ENCODE assay signal across 1 cellular context in the genomic region with DNA sequence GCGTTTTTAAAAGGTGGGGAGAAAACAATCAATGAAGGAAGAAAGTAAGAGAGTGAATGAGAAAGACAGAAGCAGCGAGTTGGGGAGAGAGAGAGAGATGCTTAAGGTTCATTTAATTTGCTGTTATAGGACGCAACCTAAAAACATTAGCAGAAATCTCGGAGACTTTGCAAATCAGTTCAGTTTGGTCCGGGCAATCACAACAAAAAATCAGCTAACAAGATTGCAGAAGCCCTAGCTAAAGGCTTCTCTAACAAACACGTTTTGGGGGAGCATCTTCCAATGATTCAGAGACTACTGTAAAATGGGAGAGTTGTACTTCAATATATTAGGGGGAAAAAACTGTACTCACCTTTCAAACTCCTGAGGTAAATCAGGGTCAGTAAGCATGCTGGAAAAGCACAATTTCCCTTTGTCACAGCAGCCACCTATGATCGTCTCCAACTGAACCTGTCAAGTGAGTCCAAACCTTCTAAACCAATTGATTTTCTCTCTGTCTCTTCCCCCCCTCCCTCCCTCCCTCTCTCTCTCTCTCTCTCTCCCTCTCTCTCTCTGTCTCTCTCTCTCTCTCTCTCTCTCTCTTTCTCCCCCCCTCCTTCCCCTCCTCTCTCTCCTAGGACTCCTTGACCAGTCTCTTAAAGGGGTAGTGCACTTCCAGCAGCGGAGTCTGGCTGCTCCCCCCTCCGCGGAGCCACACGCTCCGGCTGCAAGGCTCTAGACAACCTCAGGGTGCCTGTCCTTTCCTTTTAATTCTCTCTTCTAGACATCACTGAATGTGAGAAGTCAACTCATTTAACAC.
TF ChIP-seq lines count a peak whose summit lies in the region.

A gene (minus strand): TSS at position 459 of the 799 bp plus-strand sequence. CDS start 69 bp downstream, at position 390.

TF ChIP-seq in K562, 482 proteins besides CTCF, POLR2A, EP300 and RAD21:
- no peak for TF ChIP-seq ZC3H8 (IDR thresholded peaks at IDR 0.05)
- no peak for TF ChIP-seq TSC22D4 (tag; IDR thresholded peaks at IDR 0.05)
- TF ChIP-seq TAF9B (IDR thresholded peaks at IDR 0.05; ENCODE audit: partially characterized antibody) = no peak
- peak in 1 of 2 experiments; percentile 73; a peak in 2 of 4 replicates for TF ChIP-seq HDAC1 (IDR thresholded peaks at IDR 0.05)
- TF ChIP-seq CHD4 (IDR thresholded peaks at IDR 0.05; ENCODE audit: insufficient read depth, insufficient replicate concordance, low read depth, low read length, poor library complexity, severe bottlenecking) = no peak
- no peak for TF ChIP-seq ZNF316 (IDR thresholded peaks at IDR 0.05)
- TF ChIP-seq, protein P1, sequence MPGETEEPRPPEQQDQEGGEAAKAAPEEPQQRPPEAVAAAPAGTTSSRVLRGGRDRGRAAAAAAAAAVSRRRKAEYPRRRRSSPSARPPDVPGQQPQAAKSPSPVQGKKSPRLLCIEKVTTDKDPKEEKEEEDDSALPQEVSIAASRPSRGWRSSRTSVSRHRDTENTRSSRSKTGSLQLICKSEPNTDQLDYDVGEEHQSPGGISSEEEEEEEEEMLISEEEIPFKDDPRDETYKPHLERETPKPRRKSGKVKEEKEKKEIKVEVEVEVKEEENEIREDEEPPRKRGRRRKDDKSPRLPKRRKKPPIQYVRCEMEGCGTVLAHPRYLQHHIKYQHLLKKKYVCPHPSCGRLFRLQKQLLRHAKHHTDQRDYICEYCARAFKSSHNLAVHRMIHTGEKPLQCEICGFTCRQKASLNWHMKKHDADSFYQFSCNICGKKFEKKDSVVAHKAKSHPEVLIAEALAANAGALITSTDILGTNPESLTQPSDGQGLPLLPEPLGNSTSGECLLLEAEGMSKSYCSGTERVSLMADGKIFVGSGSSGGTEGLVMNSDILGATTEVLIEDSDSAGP (CRISPR knock-in tag; IDR thresholded peaks at IDR 0.05) = peak; percentile 94
- no peak for TF ChIP-seq ZNF431 (CRISPR knock-in tag; IDR thresholded peaks at IDR 0.05)
- TF ChIP-seq PCBP1 (IDR thresholded peaks at IDR 0.05; ENCODE audit: low read depth, low read length, poor library complexity, severe bottlenecking) = peak; percentile 63
- no peak for TF ChIP-seq SPI1 (IDR thresholded peaks at IDR 0.05; ENCODE audit: borderline replicate concordance, low read depth, low read length)
- TF ChIP-seq, protein P2, sequence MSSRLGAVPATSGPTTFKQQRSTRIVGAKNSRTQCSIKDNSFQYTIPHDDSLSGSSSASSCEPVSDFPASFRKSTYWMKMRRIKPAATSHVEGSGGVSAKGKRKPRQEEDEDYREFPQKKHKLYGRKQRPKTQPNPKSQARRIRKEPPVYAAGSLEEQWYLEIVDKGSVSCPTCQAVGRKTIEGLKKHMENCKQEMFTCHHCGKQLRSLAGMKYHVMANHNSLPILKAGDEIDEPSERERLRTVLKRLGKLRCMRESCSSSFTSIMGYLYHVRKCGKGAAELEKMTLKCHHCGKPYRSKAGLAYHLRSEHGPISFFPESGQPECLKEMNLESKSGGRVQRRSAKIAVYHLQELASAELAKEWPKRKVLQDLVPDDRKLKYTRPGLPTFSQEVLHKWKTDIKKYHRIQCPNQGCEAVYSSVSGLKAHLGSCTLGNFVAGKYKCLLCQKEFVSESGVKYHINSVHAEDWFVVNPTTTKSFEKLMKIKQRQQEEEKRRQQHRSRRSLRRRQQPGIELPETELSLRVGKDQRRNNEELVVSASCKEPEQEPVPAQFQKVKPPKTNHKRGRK (tag; IDR thresholded peaks at IDR 0.05) = peak; percentile 33; the same call in 1 of the 2 replicates
- peak; percentile 5 for TF ChIP-seq ZFP36 (IDR thresholded peaks at IDR 0.05; ENCODE audit: low read depth, low read length, partially characterized antibody)
- no peak for TF ChIP-seq RBM14 (IDR thresholded peaks at IDR 0.05; ENCODE audit: borderline replicate concordance, insufficient read depth, low read depth, low read length)
- TF ChIP-seq ZNF764 (CRISPR knock-in tag; IDR thresholded peaks at IDR 0.05; ENCODE audit: low read depth) = no peak
- TF ChIP-seq, protein P3, sequence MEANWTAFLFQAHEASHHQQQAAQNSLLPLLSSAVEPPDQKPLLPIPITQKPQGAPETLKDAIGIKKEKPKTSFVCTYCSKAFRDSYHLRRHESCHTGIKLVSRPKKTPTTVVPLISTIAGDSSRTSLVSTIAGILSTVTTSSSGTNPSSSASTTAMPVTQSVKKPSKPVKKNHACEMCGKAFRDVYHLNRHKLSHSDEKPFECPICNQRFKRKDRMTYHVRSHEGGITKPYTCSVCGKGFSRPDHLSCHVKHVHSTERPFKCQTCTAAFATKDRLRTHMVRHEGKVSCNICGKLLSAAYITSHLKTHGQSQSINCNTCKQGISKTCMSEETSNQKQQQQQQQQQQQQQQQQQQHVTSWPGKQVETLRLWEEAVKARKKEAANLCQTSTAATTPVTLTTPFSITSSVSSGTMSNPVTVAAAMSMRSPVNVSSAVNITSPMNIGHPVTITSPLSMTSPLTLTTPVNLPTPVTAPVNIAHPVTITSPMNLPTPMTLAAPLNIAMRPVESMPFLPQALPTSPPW (CRISPR knock-in tag; IDR thresholded peaks at IDR 0.05) = peak; percentile 90
- TF ChIP-seq, protein P4, sequence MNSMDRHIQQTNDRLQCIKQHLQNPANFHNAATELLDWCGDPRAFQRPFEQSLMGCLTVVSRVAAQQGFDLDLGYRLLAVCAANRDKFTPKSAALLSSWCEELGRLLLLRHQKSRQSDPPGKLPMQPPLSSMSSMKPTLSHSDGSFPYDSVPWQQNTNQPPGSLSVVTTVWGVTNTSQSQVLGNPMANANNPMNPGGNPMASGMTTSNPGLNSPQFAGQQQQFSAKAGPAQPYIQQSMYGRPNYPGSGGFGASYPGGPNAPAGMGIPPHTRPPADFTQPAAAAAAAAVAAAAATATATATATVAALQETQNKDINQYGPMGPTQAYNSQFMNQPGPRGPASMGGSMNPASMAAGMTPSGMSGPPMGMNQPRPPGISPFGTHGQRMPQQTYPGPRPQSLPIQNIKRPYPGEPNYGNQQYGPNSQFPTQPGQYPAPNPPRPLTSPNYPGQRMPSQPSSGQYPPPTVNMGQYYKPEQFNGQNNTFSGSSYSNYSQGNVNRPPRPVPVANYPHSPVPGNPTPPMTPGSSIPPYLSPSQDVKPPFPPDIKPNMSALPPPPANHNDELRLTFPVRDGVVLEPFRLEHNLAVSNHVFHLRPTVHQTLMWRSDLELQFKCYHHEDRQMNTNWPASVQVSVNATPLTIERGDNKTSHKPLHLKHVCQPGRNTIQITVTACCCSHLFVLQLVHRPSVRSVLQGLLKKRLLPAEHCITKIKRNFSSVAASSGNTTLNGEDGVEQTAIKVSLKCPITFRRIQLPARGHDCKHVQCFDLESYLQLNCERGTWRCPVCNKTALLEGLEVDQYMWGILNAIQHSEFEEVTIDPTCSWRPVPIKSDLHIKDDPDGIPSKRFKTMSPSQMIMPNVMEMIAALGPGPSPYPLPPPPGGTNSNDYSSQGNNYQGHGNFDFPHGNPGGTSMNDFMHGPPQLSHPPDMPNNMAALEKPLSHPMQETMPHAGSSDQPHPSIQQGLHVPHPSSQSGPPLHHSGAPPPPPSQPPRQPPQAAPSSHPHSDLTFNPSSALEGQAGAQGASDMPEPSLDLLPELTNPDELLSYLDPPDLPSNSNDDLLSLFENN (IDR thresholded peaks at IDR 0.05; ENCODE audit: low read depth in 2 of 2, low read length in 2 of 2) = no peak
- TF ChIP-seq ZNF12 (CRISPR knock-in tag; IDR thresholded peaks at IDR 0.05) = no peak
- no peak for TF ChIP-seq OTX1 (CRISPR knock-in tag; IDR thresholded peaks at IDR 0.05)
- no peak for TF ChIP-seq C11orf30 (IDR thresholded peaks at IDR 0.05; ENCODE audit: low read depth)
- TF ChIP-seq NEUROD1 (IDR thresholded peaks at IDR 0.05; ENCODE audit: borderline replicate concordance, low read depth, low read length, partially characterized antibody) = peak; percentile 82
- no peak for TF ChIP-seq ZNF584 (CRISPR knock-in tag; IDR thresholded peaks at IDR 0.05; ENCODE audit: low read depth)
- peak; percentile 97 to 98 for TF ChIP-seq KDM1A (IDR thresholded peaks at IDR 0.05)
- TF ChIP-seq, protein P5, sequence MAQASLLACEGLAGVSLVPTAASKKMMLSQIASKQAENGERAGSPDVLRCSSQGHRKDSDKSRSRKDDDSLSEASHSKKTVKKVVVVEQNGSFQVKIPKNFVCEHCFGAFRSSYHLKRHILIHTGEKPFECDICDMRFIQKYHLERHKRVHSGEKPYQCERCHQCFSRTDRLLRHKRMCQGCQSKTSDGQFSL (CRISPR knock-in tag; IDR thresholded peaks at IDR 0.05) = peak; percentile 68
- TF ChIP-seq, protein P5 (tag; IDR thresholded peaks at IDR 0.05) = peak in 1 of 2 experiments; percentile 71; a peak in 2 of 4 replicates
- no peak for TF ChIP-seq ZNF311 (CRISPR knock-in tag; IDR thresholded peaks at IDR 0.05)
- TF ChIP-seq, protein P6, sequence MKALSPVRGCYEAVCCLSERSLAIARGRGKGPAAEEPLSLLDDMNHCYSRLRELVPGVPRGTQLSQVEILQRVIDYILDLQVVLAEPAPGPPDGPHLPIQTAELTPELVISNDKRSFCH (CRISPR knock-in tag; IDR thresholded peaks at IDR 0.05) = no peak
- TF ChIP-seq, protein P6 (tag; IDR thresholded peaks at IDR 0.05) = no peak
- TF ChIP-seq RCOR1 (IDR thresholded peaks at IDR 0.05; ENCODE audit: borderline replicate concordance in 1 of 2, low read depth in 2 of 2, low read length in 2 of 2) = peak in 1 of 2 experiments; percentile 65; a peak in 2 of 4 replicates
- peak in 1 of 2 experiments; percentile 53; a peak in 2 of 4 replicates for TF ChIP-seq MAZ (CRISPR knock-in tag; conservative IDR thresholded peaks at IDR 0.05 in 1 of 2, IDR thresholded peaks at IDR 0.05 in 1 of 2)
- no peak for TF ChIP-seq SMAD2 (IDR thresholded peaks at IDR 0.05; ENCODE audit: low read depth, low read length)
- TF ChIP-seq BDP1 (IDR thresholded peaks at IDR 0.05; ENCODE audit: insufficient read depth, insufficient read length) = no peak
- 0 out of 2 replicates have a peak, but pooled peaks have one; percentile 48 for TF ChIP-seq TOE1 (IDR thresholded peaks at IDR 0.05; ENCODE audit: borderline replicate concordance)
- no peak for TF ChIP-seq TOE1 (CRISPR knock-in tag; IDR thresholded peaks at IDR 0.05; ENCODE audit: borderline replicate concordance, low read depth)
- no peak for TF ChIP-seq FIP1L1 (IDR thresholded peaks at IDR 0.05; ENCODE audit: low read depth, low read length, poor library complexity, severe bottlenecking)
- peak; percentile 83 for TF ChIP-seq HDAC2 (IDR thresholded peaks at IDR 0.05)
